In the genomic region with DNA sequence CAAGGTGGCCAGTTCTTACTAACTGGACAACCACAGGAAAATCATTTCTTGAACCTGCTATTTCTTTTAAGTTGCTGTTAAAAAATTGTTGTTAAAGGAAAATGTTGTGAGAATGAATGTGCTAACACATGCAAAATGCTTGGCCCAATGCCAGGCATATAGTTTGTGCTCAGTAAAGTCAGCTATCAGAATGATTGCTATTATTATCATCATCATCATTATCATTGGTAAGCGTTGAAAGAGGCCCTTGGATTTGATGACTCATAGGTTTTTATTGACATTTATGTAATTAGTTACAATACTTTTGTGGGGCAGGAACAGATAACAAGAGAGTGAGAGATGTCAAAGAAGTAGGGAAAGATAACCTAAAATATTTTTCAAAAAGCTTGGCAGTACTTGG, we compare ENCODE assay signal across 18 cellular contexts.
"Had no signal": no experiment of that assay in that cellular context is flagged by ENCODE, and none has a peak within 500 bp of the region (broad histone marks: within the 10 kb centered on the region; RNA-seq: fewer than 3 reads in every experiment).

No MANE protein-coding gene starts in this region.

- H3K27me3 ChIP-seq: heart right ventricle, sigmoid colon, testis, tibial nerve, upper lobe of right lung, vagina had no signal

- H3K27ac ChIP-seq: heart right ventricle, sigmoid colon, skin epidermis, testis, tibial nerve, upper lobe of right lung, vagina had no signal

- H3K9me3 ChIP-seq: sigmoid colon, testis, upper lobe of right lung, vagina had no signal

- H3K4me1 ChIP-seq: heart right ventricle, sigmoid colon, testis, tibial nerve, upper lobe of right lung, vagina had no signal

- ATAC-seq: effector memory CD8-positive, alpha-beta T cell; heart right ventricle; naive thymus-derived CD4-positive, alpha-beta T cell; stimulated activated naive B cell treated with anti-CD40 and anti-IgM and Interleukin-4, amounts not matched to agents 10 μg/mL and 1 μg/mL and 100 μg/mL, for 72 hours; stimulated activated naive CD8-positive, alpha-beta T cell treated with anti-CD3 and anti-CD28 coated beads, Interleukin-15, amount 100 ng/mL, for 72 hours; upper lobe of right lung had no signal

- FAIRE-seq: frontal cortex, islet of Langerhans had no signal

- DNase-seq: effector memory CD8-positive, alpha-beta T cell; heart right ventricle; hypothalamus; kidney glomerular epithelial cell; naive thymus-derived CD4-positive, alpha-beta T cell; nephron progenitor cell; sigmoid colon; stimulated activated CD4-positive, alpha-beta T cell treated with anti-CD3 and anti-CD28 coated beads, Interleukin-2, amount 100 ng/mL, for 24 hours; stimulated activated CD4-positive, alpha-beta T cell treated with anti-CD3 and anti-CD28 coated beads, Interleukin-4, amount 100 ng/mL, for 4 hours; stimulated activated naive B cell treated with anti-CD40 and anti-IgM and Interleukin-4, amounts not matched to agents 10 μg/mL and 1 μg/mL and 100 μg/mL, for 72 hours; stimulated activated naive CD8-positive, alpha-beta T cell treated with anti-CD3 and anti-CD28 coated beads, Interleukin-15, amount 100 ng/mL, for 72 hours; testis; upper lobe of right lung had no signal

- H3K4me3 ChIP-seq: heart right ventricle, sigmoid colon, skin epidermis, testis, tibial nerve, upper lobe of right lung, vagina had no signal

- H3K36me3 ChIP-seq: heart right ventricle, sigmoid colon, tibial nerve, upper lobe of right lung, vagina had no signal
